Comparison of ENCODE assay signal across 25 cellular contexts in genomic region chr9:133949486-133950061, GRCh38. TPM values are rescaled to one million over a fixed set of nuclear protein-coding genes. Genes with fewer than 3 reads are reported as not detected.
DNase-seq lines count a peak whose midpoint lies in the region; ATAC-seq and TF ChIP-seq lines count a peak whose summit lies in the region.
"Had no signal": no experiment of that assay in that cellular context is flagged by ENCODE, and none has a peak within 500 bp of the region (broad histone marks: within the 10 kb centered on the region; RNA-seq: fewer than 3 reads in every experiment).

No MANE protein-coding gene starts in this region.

- H2BK12ac ChIP-seq in neuronal stem cell (ENCODE audit: low read length), result no peak overlapping the region

- no CpG with 5 or more reads among the region's 14 CpGs for WGBS in neuronal stem cell (ENCODE audit: extremely low coverage in 2 of 2, insufficient read length in 2 of 2, insufficient replicate concordance in 1 of 2), 2 donors
- no CpG with 5 or more reads among the region's 14 CpGs for WGBS in mesendoderm (ENCODE audit: extremely low coverage, insufficient coverage, low lambda C conversion rate)

- no peak for TF ChIP-seq CTCF in GM12864 (IDR thresholded peaks at IDR 0.05; ENCODE audit: low read depth, low read length, missing control alignments)
- TF ChIP-seq CTCF in brain (conservative IDR thresholded peaks at IDR 0.05), result no peak

- peak overlapping the region; percentile 26 for H3K23ac ChIP-seq in neuronal stem cell (ENCODE audit: low read depth, low read length, poor library complexity)
- no peak overlapping the region for H3K23ac ChIP-seq in mesendoderm (ENCODE audit: low read length)

- H3K4me3 Mint-ChIP-seq in brain, result no peak overlapping the region
- no peak overlapping the region for H3K4me3 Mint-ChIP-seq in CD8-positive, alpha-beta memory T cell
- H3K4me3 Mint-ChIP-seq: activated naive CD4-positive, alpha-beta T cell treated with anti-CD3 and anti-CD28 coated beads, Interleukin-2, amount 50 U/mL, for 24 hours had no signal

- H3K14ac ChIP-seq in neuronal stem cell (ENCODE audit: low read length), result no peak overlapping the region

- H3K36me3 ChIP-seq in BLaER1 (peaks cover 12% of the 10 kb centered on the region; the same call in 1 of the 2 replicates), neuronal stem cell (replicated peaks in 1 of 2; ENCODE audit: control insufficient read depth in 2 of 2, insufficient read depth in 2 of 2, low read length in 2 of 2) (peaks cover 3 to 29% of the 10 kb centered on the region in 2 donors), mesendoderm (ENCODE audit: control insufficient read depth, insufficient read depth, low read length) (no peaks in the 10 kb centered on the region)
- H3K36me3 ChIP-seq in CD8-positive, alpha-beta memory T cell (ENCODE audit: insufficient read depth, low read length), result no peaks in the 10 kb centered on the region
- H3K36me3 ChIP-seq: thyroid gland, vagina had no signal

- H3K27me3 ChIP-seq in BLaER1, result no peaks in the 10 kb centered on the region
- H3K27me3 ChIP-seq in neuronal stem cell (ENCODE audit: control insufficient read depth in 3 of 3, insufficient read depth in 3 of 3, low read depth in 1 of 3, low read length in 3 of 3), result no peaks in the 10 kb centered on the region
- no peaks in the 10 kb centered on the region for H3K27me3 ChIP-seq in mesendoderm (ENCODE audit: insufficient read depth, low read length, poor library complexity)
- H3K27me3 ChIP-seq in CD8-positive, alpha-beta memory T cell (ENCODE audit: insufficient read depth, low read length, poor library complexity, severe bottlenecking), result no peaks in the 10 kb centered on the region
- H3K27me3 ChIP-seq: hepatocyte, Peyer's patch, stomach, thyroid gland, vagina had no signal

- H2BK15ac ChIP-seq in neuronal stem cell (ENCODE audit: low read length) (no peak overlapping the region), mesendoderm (replicated peaks; ENCODE audit: low read depth) (no peak overlapping the region)

- no peak overlapping the region for H4K91ac ChIP-seq in neuronal stem cell (ENCODE audit: low read depth, low read length, poor library complexity)

- no peak overlapping the region for H2AFZ ChIP-seq in neuronal stem cell (ENCODE audit: low read length)
- H2AFZ ChIP-seq: hepatocyte, parathyroid adenoma had no signal

- H3K18ac ChIP-seq in neuronal stem cell (ENCODE audit: low read length), result peak overlapping the region; percentile 11
- H3K18ac ChIP-seq in mesendoderm (ENCODE audit: low read length), result no peak overlapping the region

- H4K20me1 ChIP-seq in BLaER1, result peaks cover 75% of the 10 kb centered on the region; the same call in 1 of the 2 replicates

- H3K4ac ChIP-seq in neuronal stem cell (ENCODE audit: low read length) (no peak overlapping the region), mesendoderm (ENCODE audit: low read depth, low read length) (no peak overlapping the region)

- H3K56ac ChIP-seq in mesendoderm (ENCODE audit: low read length), result no peak overlapping the region

- H3K4me1 ChIP-seq in BLaER1 (peaks cover 94% of the 10 kb centered on the region), neuronal stem cell (ENCODE audit: control insufficient read depth in 2 of 2, insufficient read depth in 1 of 2, low read depth in 1 of 2, low read length in 2 of 2) (peaks cover 19 to 21% of the 10 kb centered on the region in 2 donors), mesendoderm (ENCODE audit: control insufficient read depth, low read depth, low read length) (no peaks in the 10 kb centered on the region)
- H3K4me1 ChIP-seq in CD8-positive, alpha-beta memory T cell (ENCODE audit: insufficient read depth, low read length), result no peaks in the 10 kb centered on the region
- H3K4me1 ChIP-seq: parathyroid adenoma had no signal

- H4K8ac ChIP-seq in neuronal stem cell (ENCODE audit: low read depth, low read length) (no peak overlapping the region), mesendoderm (ENCODE audit: low read depth, low read length) (no peak overlapping the region)

- peaks cover 74% of the 10 kb centered on the region for H3K4me1 Mint-ChIP-seq in brain
- H3K4me1 Mint-ChIP-seq in CD8-positive, alpha-beta memory T cell, result peaks cover 5 to 8% (median 7%) of the 10 kb centered on the region in 3 donors

- H4K5ac ChIP-seq in mesendoderm (ENCODE audit: low read length), result no peak overlapping the region

- DNase-seq in GM12864 (ENCODE audit: low read depth), result no peak
- no peak for DNase-seq in neuronal stem cell (ENCODE audit: low spot score)
- DNase-seq in mesendoderm, result no peak
- DNase-seq in CD8-positive, alpha-beta memory T cell, result no peak
- DNase-seq: activated CD4-positive, alpha-beta T cell treated with anti-CD3 and anti-CD28 coated beads for 4 hours; activated CD8-positive, alpha-beta memory T cell treated with anti-CD3 and anti-CD28 coated beads for 24 hours; amniotic stem cell; C1 segment of cervical spinal cord; foreskin melanocyte; GDM1; GOT3; NCI-H1930; Peyer's patch; stimulated activated CD8-positive, alpha-beta memory T cell treated with anti-CD3 and anti-CD28 coated beads, Interleukin-4, amount 100 ng/mL, for 48 hours; stomach; SW 1271; thyroid gland had no signal

- H2AK5ac ChIP-seq in neuronal stem cell (ENCODE audit: low read depth, low read length) (peak overlapping the region; percentile 14), mesendoderm (ENCODE audit: low read length) (no peak overlapping the region)

- H2BK5ac ChIP-seq in neuronal stem cell (ENCODE audit: low read length) (no peak overlapping the region), mesendoderm (ENCODE audit: low read length) (no peak overlapping the region)

- H3K79me2 ChIP-seq in mesendoderm (ENCODE audit: control insufficient read depth, insufficient read depth, low read length), result peaks cover 8% of the 10 kb centered on the region
- H3K79me2 ChIP-seq: parathyroid adenoma had no signal

- H3K9me3 ChIP-seq in BLaER1 (no peaks in the 10 kb centered on the region), neuronal stem cell (replicated peaks in 1 of 2; ENCODE audit: control insufficient read depth in 2 of 2, insufficient read depth in 1 of 2, low read depth in 1 of 2, low read length in 2 of 2) (no peaks in the 10 kb centered on the region)
- H3K9me3 ChIP-seq in CD8-positive, alpha-beta memory T cell (ENCODE audit: low read length), result no peaks in the 10 kb centered on the region
- H3K9me3 ChIP-seq: Peyer's patch, stomach, thyroid gland, vagina had no signal

- H3K9ac ChIP-seq in BLaER1 (peak overlapping the region; percentile 34), neuronal stem cell (ENCODE audit: low read depth, low read length, poor library complexity) (no peak overlapping the region), mesendoderm (ENCODE audit: low read length) (no peak overlapping the region)
- H3K9ac ChIP-seq: parathyroid adenoma had no signal

- H3K4me2 ChIP-seq in BLaER1 (peak overlapping the region; percentile 90), neuronal stem cell (ENCODE audit: insufficient read depth, low read length, poor library complexity, severe bottlenecking) (no peak overlapping the region), mesendoderm (ENCODE audit: low read length) (no peak overlapping the region)
- H3K4me2 ChIP-seq: hepatocyte had no signal

- H3K27ac ChIP-seq in BLaER1 (peak overlapping the region; percentile 69), neuronal stem cell (replicated peaks; ENCODE audit: low read length) (no peak overlapping the region), mesendoderm (ENCODE audit: low read depth, low read length) (no peak overlapping the region)
- H3K27ac ChIP-seq in CD8-positive, alpha-beta memory T cell (ENCODE audit: low read depth, low read length), result no peak overlapping the region
- H3K27ac ChIP-seq: hepatocyte, parathyroid adenoma, stomach, thyroid gland, vagina had no signal

- H3K4me3 ChIP-seq in BLaER1 (no peak overlapping the region), GM12864 (ENCODE audit: low read depth, low read length) (peak overlapping the region; percentile 35), neuronal stem cell (ENCODE audit: low read length in 2 of 2) (no peak overlapping the region), mesendoderm (ENCODE audit: low read length) (no peak overlapping the region)
- H3K4me3 ChIP-seq in CD8-positive, alpha-beta memory T cell (ENCODE audit: low read length), result no peak overlapping the region
- H3K4me3 ChIP-seq: hepatocyte, Peyer's patch, stomach, thyroid gland, vagina had no signal

- no peaks in the 10 kb centered on the region for H3K9me3 Mint-ChIP-seq in brain
- no peaks in the 10 kb centered on the region for H3K9me3 Mint-ChIP-seq in CD8-positive, alpha-beta memory T cell
- H3K9me3 Mint-ChIP-seq: activated naive CD4-positive, alpha-beta T cell treated with anti-CD3 and anti-CD28 coated beads, Interleukin-2, amount 50 U/mL, for 24 hours; neural crest cell had no signal

- no peaks in the 10 kb centered on the region for H3K27me3 Mint-ChIP-seq in brain
- no peaks in the 10 kb centered on the region for H3K27me3 Mint-ChIP-seq in CD8-positive, alpha-beta memory T cell
- H3K27me3 Mint-ChIP-seq: activated naive CD4-positive, alpha-beta T cell treated with anti-CD3 and anti-CD28 coated beads, Interleukin-2, amount 50 U/mL, for 24 hours had no signal

- POLR2A ChIA-PET in CD8-positive, alpha-beta memory T cell (lab: Charles Lee), result no interaction called here

- H3K79me1 ChIP-seq in neuronal stem cell (ENCODE audit: low read depth, low read length) (peaks cover 19% of the 10 kb centered on the region), mesendoderm (ENCODE audit: low read length) (peaks cover 14% of the 10 kb centered on the region)

- H3K36me3 Mint-ChIP-seq in brain, result peaks cover 6% of the 10 kb centered on the region
- no peaks in the 10 kb centered on the region for H3K36me3 Mint-ChIP-seq in CD8-positive, alpha-beta memory T cell
- H3K36me3 Mint-ChIP-seq: activated naive CD4-positive, alpha-beta T cell treated with anti-CD3 and anti-CD28 coated beads, Interleukin-2, amount 50 U/mL, for 24 hours had no signal

- H3K27ac Mint-ChIP-seq in brain, result peak overlapping the region in 3 of 5 experiments; percentile 67 to 96 (median 93)
- no peak overlapping the region for H3K27ac Mint-ChIP-seq in CD8-positive, alpha-beta memory T cell
- H3K27ac Mint-ChIP-seq: activated naive CD4-positive, alpha-beta T cell treated with anti-CD3 and anti-CD28 coated beads, Interleukin-2, amount 50 U/mL, for 24 hours had no signal

- no peak for ATAC-seq in GM18858 (IDR thresholded peaks at IDR 0.05; ENCODE audit: unreplicated experiment)

- CTCF ChIA-PET in CD8-positive, alpha-beta memory T cell (lab: Charles Lee), result no interaction called here

- H2BK120ac ChIP-seq in neuronal stem cell (ENCODE audit: low read depth, low read length), result no peak overlapping the region
- no peak overlapping the region for H2BK120ac ChIP-seq in mesendoderm (ENCODE audit: low read depth, low read length)

RNA-seq across cellular contexts. Expression of gene VAV2, which starts 42.5 kb away (rescaled TPM):
- 80.6 TPM for polyA plus RNA-seq in brain (ENCODE audit: insufficient read depth, low read depth, low replicate concordance)
- polyA plus RNA-seq in neuronal stem cell (2013, experiment 1 of 2), result 18.5 TPM
- 18.8 TPM for polyA plus RNA-seq in neuronal stem cell (2013, experiment 2 of 2)
- 12.2 TPM for polyA plus RNA-seq in mesendoderm (2013, experiment 1 of 2)
- polyA plus RNA-seq in mesendoderm (2013, experiment 2 of 2), result 12.3 TPM
- 1 to 10 TPM; 6.0 to 7.6 TPM for total RNA-seq in CD8-positive, alpha-beta memory T cell
- polyA plus RNA-seq in CD8-positive, alpha-beta memory T cell, result 1.1 TPM

Comparison
In these comparisons a context has a peak if more than half of its experiments do, and no peak if none do; other contexts are left out.
1. H3K27ac Mint-ChIP-seq: peak in brain (3 of 5); none in CD8-positive, alpha-beta memory T cell (0 of 8).
2. RNA of gene VAV2, which starts 42.5 kb away (polyA plus RNA-seq): 80.6 TPM in brain (single experiment); 1.1 TPM in CD8-positive, alpha-beta memory T cell (single experiment); every median in the first group is over 10 times any median in the second.